In genomic region chr1:6511056-6511455, GRCh38 we compare ENCODE assay signal across 34 cellular contexts. TPM values are rescaled to one million over a fixed set of nuclear protein-coding genes. Genes with fewer than 3 reads are reported as not detected.
"Had no signal": no experiment of that assay in that cellular context is flagged by ENCODE, and none has a peak within 500 bp of the region (broad histone marks: within the 10 kb centered on the region; RNA-seq: fewer than 3 reads in every experiment).

No MANE protein-coding gene starts in this region.

- H3K9me3 ChIP-seq: ascending aorta, gastrocnemius medialis, right atrium auricular region, upper lobe of left lung, vagina had no signal

- DNase-seq: activated CD4-positive, alpha-beta memory T cell treated with anti-CD3 and anti-CD28 coated beads for 36 hours; activated CD4-positive, alpha-beta T cell treated with anti-CD3 and anti-CD28 coated beads, Interleukin-2, amount 10 ng/mL, durations not matched to agents 24 days and 14 days; activated CD4-positive, CD25-positive, alpha-beta regulatory T cell treated with anti-CD3 and anti-CD28 coated beads, Interleukin-2, amount 50 U/mL, for 72 hours; activated CD8-positive, alpha-beta memory T cell treated with anti-CD3 and anti-CD28 coated beads, Interleukin-2, amount 50 U/mL, for 48 hours; activated gamma-delta T cell; activated naive CD4-positive, alpha-beta T cell treated with anti-CD3 and anti-CD28 coated beads, Interleukin-2, amount 10 ng/mL, durations not matched to agents 7 days and 5 days; activated naive CD8-positive, alpha-beta T cell treated with anti-CD3 and anti-CD28 coated beads, Interleukin-2, amount 10 ng/mL, durations not matched to agents 7 days and 5 days; activated T-cell treated with anti-CD3 and anti-CD28 coated beads, Interleukin-2, amount 50 U/mL, for 24 hours; brain microvascular endothelial cell; cortex of kidney; effector memory CD8-positive, alpha-beta T cell; erythroblast; gastrocnemius medialis; glutamatergic neuron; left cardiac atrium; left ventricle myocardium superior; naive B cell; occipital lobe; stimulated activated CD4-positive, alpha-beta T cell treated with anti-CD3 and anti-CD28 coated beads, Interleukin-1b, Interleukin-23, amount 100 ng/mL, for 48 hours; stimulated activated CD4-positive, alpha-beta T cell treated with anti-CD3 and anti-CD28 coated beads, Interleukin-4, amount 100 ng/mL, for 4 hours; stimulated activated CD8-positive, alpha-beta memory T cell treated with anti-CD3 and anti-CD28 coated beads, Interleukin-4, amount 100 ng/mL, for 48 hours; stimulated activated naive CD8-positive, alpha-beta T cell treated with anti-CD3 and anti-CD28 coated beads, Interleukin-15, amount 100 ng/mL, for 72 hours had no signal

- ATAC-seq: effector memory CD8-positive, alpha-beta T cell; gastrocnemius medialis; left cardiac atrium; left ventricle myocardium superior; stimulated activated memory B cell treated with anti-CD40 and anti-IgM and Interleukin-4, amounts not matched to agents 10 μg/mL and 1 μg/mL and 100 μg/mL, for 72 hours had no signal

- H3K4me1 Mint-ChIP-seq: activated CD4-positive, alpha-beta T cell treated with anti-CD3 and anti-CD28 coated beads, Interleukin-2, amount 10 ng/mL, durations not matched to agents 24 days and 14 days; activated naive CD4-positive, alpha-beta T cell treated with anti-CD3 and anti-CD28 coated beads, Interleukin-2, amount 10 ng/mL, durations not matched to agents 7 days and 5 days; stimulated activated naive CD8-positive, alpha-beta T cell treated with anti-CD3 and anti-CD28 coated beads, Interleukin-15, amount 100 ng/mL, for 72 hours had no signal

- H3K9me3 Mint-ChIP-seq: activated CD4-positive, alpha-beta memory T cell treated with anti-CD3 and anti-CD28 coated beads for 36 hours; activated CD4-positive, alpha-beta T cell treated with anti-CD3 and anti-CD28 coated beads, Interleukin-2, amount 10 ng/mL, durations not matched to agents 24 days and 14 days; activated naive CD4-positive, alpha-beta T cell treated with anti-CD3 and anti-CD28 coated beads, Interleukin-2, amount 10 ng/mL, durations not matched to agents 7 days and 5 days; activated naive CD8-positive, alpha-beta T cell treated with anti-CD3 and anti-CD28 coated beads, Interleukin-2, amount 10 ng/mL, durations not matched to agents 7 days and 5 days; activated T-cell treated with anti-CD3 and anti-CD28 coated beads, Interleukin-2, amount 50 U/mL, for 24 hours; effector memory CD8-positive, alpha-beta T cell; naive B cell; stimulated activated memory B cell treated with anti-CD40 and anti-IgM and Interleukin-4, amounts not matched to agents 10 μg/mL and 1 μg/mL and 100 μg/mL, for 72 hours; stimulated activated naive CD8-positive, alpha-beta T cell treated with anti-CD3 and anti-CD28 coated beads, Interleukin-15, amount 100 ng/mL, for 72 hours had no signal

- H3K36me3 Mint-ChIP-seq: activated CD4-positive, alpha-beta memory T cell treated with anti-CD3 and anti-CD28 coated beads for 36 hours; activated naive CD4-positive, alpha-beta T cell treated with anti-CD3 and anti-CD28 coated beads, Interleukin-2, amount 10 ng/mL, durations not matched to agents 7 days and 5 days; activated naive CD8-positive, alpha-beta T cell treated with anti-CD3 and anti-CD28 coated beads, Interleukin-2, amount 10 ng/mL, durations not matched to agents 7 days and 5 days; naive B cell; stimulated activated memory B cell treated with anti-CD40 and anti-IgM and Interleukin-4, amounts not matched to agents 10 μg/mL and 1 μg/mL and 100 μg/mL, for 72 hours had no signal

- H3K27me3 Mint-ChIP-seq: activated CD4-positive, alpha-beta memory T cell treated with anti-CD3 and anti-CD28 coated beads for 36 hours; activated CD4-positive, alpha-beta T cell treated with anti-CD3 and anti-CD28 coated beads, Interleukin-2, amount 10 ng/mL, durations not matched to agents 24 days and 14 days; activated naive CD8-positive, alpha-beta T cell treated with anti-CD3 and anti-CD28 coated beads, Interleukin-2, amount 10 ng/mL, durations not matched to agents 7 days and 5 days; stimulated activated naive CD8-positive, alpha-beta T cell treated with anti-CD3 and anti-CD28 coated beads, Interleukin-15, amount 100 ng/mL, for 72 hours had no signal

- H3K4me3 Mint-ChIP-seq: activated CD4-positive, alpha-beta memory T cell treated with anti-CD3 and anti-CD28 coated beads for 36 hours; activated CD4-positive, alpha-beta T cell treated with anti-CD3 and anti-CD28 coated beads, Interleukin-2, amount 10 ng/mL, durations not matched to agents 24 days and 14 days; activated naive CD4-positive, alpha-beta T cell treated with anti-CD3 and anti-CD28 coated beads, Interleukin-2, amount 10 ng/mL, durations not matched to agents 7 days and 5 days; activated naive CD8-positive, alpha-beta T cell treated with anti-CD3 and anti-CD28 coated beads, Interleukin-2, amount 10 ng/mL, durations not matched to agents 7 days and 5 days; activated T-cell treated with anti-CD3 and anti-CD28 coated beads, Interleukin-2, amount 50 U/mL, for 24 hours; effector memory CD8-positive, alpha-beta T cell; naive B cell; stimulated activated memory B cell treated with anti-CD40 and anti-IgM and Interleukin-4, amounts not matched to agents 10 μg/mL and 1 μg/mL and 100 μg/mL, for 72 hours; stimulated activated naive CD8-positive, alpha-beta T cell treated with anti-CD3 and anti-CD28 coated beads, Interleukin-15, amount 100 ng/mL, for 72 hours had no signal

- H3K27ac Mint-ChIP-seq: activated CD4-positive, alpha-beta memory T cell treated with anti-CD3 and anti-CD28 coated beads for 36 hours; activated CD4-positive, alpha-beta T cell treated with anti-CD3 and anti-CD28 coated beads, Interleukin-2, amount 10 ng/mL, durations not matched to agents 24 days and 14 days; activated naive CD4-positive, alpha-beta T cell treated with anti-CD3 and anti-CD28 coated beads, Interleukin-2, amount 10 ng/mL, durations not matched to agents 7 days and 5 days; activated naive CD8-positive, alpha-beta T cell treated with anti-CD3 and anti-CD28 coated beads, Interleukin-2, amount 10 ng/mL, durations not matched to agents 7 days and 5 days; activated T-cell treated with anti-CD3 and anti-CD28 coated beads, Interleukin-2, amount 50 U/mL, for 24 hours; effector memory CD8-positive, alpha-beta T cell; stimulated activated memory B cell treated with anti-CD40 and anti-IgM and Interleukin-4, amounts not matched to agents 10 μg/mL and 1 μg/mL and 100 μg/mL, for 72 hours; stimulated activated naive CD8-positive, alpha-beta T cell treated with anti-CD3 and anti-CD28 coated beads, Interleukin-15, amount 100 ng/mL, for 72 hours had no signal

RNA-seq across cellular contexts. Expression of gene TAS1R1, which starts 44.1 kb away (rescaled TPM):
- total RNA-seq: activated CD4-positive, alpha-beta memory T cell treated with anti-CD3 and anti-CD28 coated beads for 36 hours; activated CD4-positive, alpha-beta T cell treated with anti-CD3 and anti-CD28 coated beads, Interleukin-2, amount 10 ng/mL, durations not matched to agents 24 days and 14 days; activated CD8-positive, alpha-beta memory T cell treated with anti-CD3 and anti-CD28 coated beads for 36 hours; activated naive CD8-positive, alpha-beta T cell treated with anti-CD3 and anti-CD28 coated beads, Interleukin-2, amount 10 ng/mL, durations not matched to agents 7 days and 5 days; ascending aorta; cardiac septum; chondrocyte; gastrocnemius medialis; left cardiac atrium; left ventricle myocardium superior; lung microvascular endothelial cell; mesenteric fat pad; occipital lobe; pulmonary artery endothelial cell; right atrium auricular region; smooth muscle cell; vagina had no signal
